Comparison of ENCODE assay signal across 23 cellular contexts in genomic region chr11:20208622-20209090, GRCh38. TPM values are rescaled to one million over a fixed set of nuclear protein-coding genes. Genes with fewer than 3 reads are reported as not detected.
DNase-seq lines count a peak whose midpoint lies in the region; ATAC-seq and TF ChIP-seq lines count a peak whose summit lies in the region.
"Had no signal": no experiment of that assay in that cellular context is flagged by ENCODE, and none has a peak within 500 bp of the region (broad histone marks: within the 10 kb centered on the region; RNA-seq: fewer than 3 reads in every experiment).

No MANE protein-coding gene starts in this region.

- no peaks in the 10 kb centered on the region for H3K9me2 ChIP-seq in SK-N-SH

- H3F3A ChIP-seq in smooth muscle cell (ENCODE audit: low read depth) (no peaks in the 10 kb centered on the region), SK-N-SH (replicated peaks; ENCODE audit: insufficient read depth) (no peaks in the 10 kb centered on the region)

- H3K4ac ChIP-seq in H9 (ENCODE audit: low read depth, low read length): no peak overlapping the region
- H3K4ac ChIP-seq in neuronal stem cell (ENCODE audit: low read length): no peak overlapping the region

- no peak overlapping the region for H3K27ac ChIP-seq in H9 (ENCODE audit: insufficient read length, low read depth, low read length)
- H3K27ac ChIP-seq in ectodermal cell (ENCODE audit: insufficient read depth, low read depth, low read length, poor library complexity, severe bottlenecking): peak overlapping the region; percentile 76
- H3K27ac ChIP-seq in iPS-20b (ENCODE audit: low read length): no peak overlapping the region
- peak overlapping the region; percentile 96 for H3K27ac ChIP-seq in neuronal stem cell (replicated peaks; ENCODE audit: low read length)
- no peak overlapping the region for H3K27ac ChIP-seq in smooth muscle cell (ENCODE audit: low read depth)
- H3K27ac ChIP-seq in SK-N-SH (ENCODE audit: low read depth in 2 of 2, low read length in 1 of 2): no peak overlapping the region
- H3K27ac ChIP-seq: A549 had no signal

- peaks cover 64% of the 10 kb centered on the region for H3K27me3 ChIP-seq in H9 (ENCODE audit: insufficient read depth, low read length)
- H3K27me3 ChIP-seq in ectodermal cell (ENCODE audit: control insufficient read depth, insufficient read depth, low read length, poor library complexity, severe bottlenecking): peaks cover 23% of the 10 kb centered on the region
- H3K27me3 ChIP-seq in iPS-20b (ENCODE audit: insufficient read depth, low read length): peaks cover 93% of the 10 kb centered on the region
- H3K27me3 ChIP-seq in neuronal stem cell (ENCODE audit: control insufficient read depth in 3 of 3, insufficient read depth in 3 of 3, low read depth in 1 of 3, low read length in 3 of 3): peaks cover 0 to 74% (median 0%) of the 10 kb centered on the region in 3 experiments
- H3K27me3 ChIP-seq in smooth muscle cell (ENCODE audit: low read depth): peaks cover 47% of the 10 kb centered on the region
- H3K27me3 ChIP-seq in SK-N-SH (ENCODE audit: insufficient read depth): peaks cover 3% of the 10 kb centered on the region; the same call in 1 of the 2 replicates

- TF ChIP-seq CTCF in H9 (conservative IDR thresholded peaks at IDR 0.05) (no peak; the same call in 2 of the 3 replicates), smooth muscle cell (IDR thresholded peaks at IDR 0.05; ENCODE audit: borderline replicate concordance, insufficient read depth, poor library complexity, severe bottlenecking) (no peak), SK-N-SH (IDR thresholded peaks at IDR 0.05) (no peak)

- H3K36me3 ChIP-seq in ectodermal cell (ENCODE audit: control insufficient read depth, insufficient read depth, low read length): no peaks in the 10 kb centered on the region
- H3K36me3 ChIP-seq in iPS-20b (ENCODE audit: insufficient read depth, low read depth, low read length): no peaks in the 10 kb centered on the region
- H3K36me3 ChIP-seq in neuronal stem cell (replicated peaks in 1 of 2; ENCODE audit: control insufficient read depth in 2 of 2, insufficient read depth in 2 of 2, low read length in 2 of 2): no peaks in the 10 kb centered on the region
- no peaks in the 10 kb centered on the region for H3K36me3 ChIP-seq in smooth muscle cell (ENCODE audit: low read depth)
- H3K36me3 ChIP-seq in SK-N-SH (replicated peaks in 1 of 2; ENCODE audit: control insufficient read depth in 1 of 2, insufficient read depth in 2 of 2, low read length in 1 of 2): no peaks in the 10 kb centered on the region

- ATAC-seq in GM18505 (IDR thresholded peaks at IDR 0.05; ENCODE audit: unreplicated experiment): no peak
- ATAC-seq in HG03442 (IDR thresholded peaks at IDR 0.05; ENCODE audit: unreplicated experiment): no peak
- ATAC-seq: GM12878, K562, Right ventricle myocardium inferior had no signal

- no peak overlapping the region for H3T11ph ChIP-seq in H9 (ENCODE audit: low read length)

- H3K18ac ChIP-seq in H9 (ENCODE audit: insufficient read length, low read depth, low read length) (no peak overlapping the region), neuronal stem cell (ENCODE audit: low read length) (peak overlapping the region; percentile 71)

- H3K14ac ChIP-seq in H9 (ENCODE audit: insufficient read depth, low read length): no peak overlapping the region
- no peak overlapping the region for H3K14ac ChIP-seq in neuronal stem cell (ENCODE audit: low read length)

- H4K5ac ChIP-seq in H9 (ENCODE audit: insufficient read length, low read depth, low read length): no peak overlapping the region

- H3K23me2 ChIP-seq in H9 (ENCODE audit: insufficient read length, low read depth, low read length, poor library complexity, severe bottlenecking): peaks cover 5% of the 10 kb centered on the region

- H3K9ac ChIP-seq in H9 (ENCODE audit: extremely low read depth, insufficient read length, low read length) (no peak overlapping the region), iPS-20b (ENCODE audit: low read depth, low read length) (no peak overlapping the region), neuronal stem cell (ENCODE audit: low read depth, low read length, poor library complexity) (no peak overlapping the region), smooth muscle cell (ENCODE audit: low read depth) (no peak overlapping the region), SK-N-SH (no peak overlapping the region)

- H2BK120ac ChIP-seq in H9 (ENCODE audit: low read depth, low read length, poor library complexity, severe bottlenecking) (no peak overlapping the region), neuronal stem cell (ENCODE audit: low read depth, low read length) (no peak overlapping the region)

- peaks cover 96% of the 10 kb centered on the region for H3K27me3 Mint-ChIP-seq in H9 (ENCODE audit: low read depth)

- H3K23ac ChIP-seq in H9 (ENCODE audit: insufficient read length, low read depth, low read length) (no peak overlapping the region), neuronal stem cell (ENCODE audit: low read depth, low read length, poor library complexity) (no peak overlapping the region)

- no peak overlapping the region for H2AK5ac ChIP-seq in H9 (ENCODE audit: insufficient read length, low read length)
- H2AK5ac ChIP-seq in neuronal stem cell (ENCODE audit: low read depth, low read length): no peak overlapping the region

- no CpG with 5 or more reads among the region's 16 CpGs for WGBS in H9 (ENCODE audit: extremely low coverage, insufficient read length, low lambda C conversion rate)
- WGBS in ectodermal cell, 2 experiments: 4 to 5% methylated on average over 16 of the region's 16 CpGs
- WGBS in neuronal stem cell (ENCODE audit: extremely low coverage in 2 of 2, insufficient read length in 2 of 2, insufficient replicate concordance in 1 of 2), 2 donors: no CpG with 5 or more reads among the region's 16 CpGs
- WGBS in smooth muscle cell (ENCODE audit: low lambda C conversion rate): 16% methylated on average over 16 of the region's 16 CpGs
- 79% methylated on average over 16 of the region's 16 CpGs for WGBS in SK-N-SH (ENCODE audit: low lambda C conversion rate)

- H4K20me1 ChIP-seq in H9 (ENCODE audit: control insufficient read depth, insufficient read depth, insufficient read length) (no peaks in the 10 kb centered on the region), smooth muscle cell (ENCODE audit: low read depth) (no peaks in the 10 kb centered on the region), SK-N-SH (ENCODE audit: insufficient read depth) (no peaks in the 10 kb centered on the region)

- no peak overlapping the region for H2BK20ac ChIP-seq in H9 (ENCODE audit: low read depth, low read length, poor library complexity, severe bottlenecking)

- CTCF ChIA-PET in SK-N-SH (lab: Yijun Ruan, JAX): no interaction called here

- H3K79me1 ChIP-seq in H9 (ENCODE audit: insufficient read depth, low read depth, low read length, poor library complexity, severe bottlenecking) (no peaks in the 10 kb centered on the region), neuronal stem cell (ENCODE audit: low read depth, low read length) (no peaks in the 10 kb centered on the region)

- peak overlapping the region; percentile 50 to 74; a peak in 3 of 5 replicates for H3K4me3 Mint-ChIP-seq in H9
- H3K4me3 Mint-ChIP-seq: CD4-positive, alpha-beta T cell had no signal

- no peak overlapping the region for H2BK15ac ChIP-seq in H9 (ENCODE audit: low read depth, low read length)
- no peak overlapping the region for H2BK15ac ChIP-seq in neuronal stem cell (ENCODE audit: low read length)

- TF ChIP-seq RAD21 in SK-N-SH (IDR thresholded peaks at IDR 0.05; ENCODE audit: low read length): no peak

- H3K9me3 Mint-ChIP-seq in H9: peaks cover 2 to 12% of the 10 kb centered on the region in 2 experiments; a peak in 4 of 5 replicates
- H3K9me3 Mint-ChIP-seq: CD4-positive, alpha-beta T cell had no signal

- POLR2A ChIA-PET in SK-N-SH (lab: Yijun Ruan, JAX): no interaction called here

- H3K9me3 ChIP-seq in H9 (ENCODE audit: control insufficient read depth, low read depth, low read length) (no peaks in the 10 kb centered on the region), ectodermal cell (ENCODE audit: control insufficient read depth, low read length) (no peaks in the 10 kb centered on the region), iPS-20b (ENCODE audit: insufficient read depth, low read depth, low read length) (peaks cover 7% of the 10 kb centered on the region; the same call in 1 of the 2 replicates), neuronal stem cell (replicated peaks in 1 of 2; ENCODE audit: control insufficient read depth in 2 of 2, insufficient read depth in 1 of 2, low read depth in 1 of 2, low read length in 2 of 2) (no peaks in the 10 kb centered on the region), smooth muscle cell (replicated peaks; ENCODE audit: low read depth) (no peaks in the 10 kb centered on the region), SK-N-SH (no peaks in the 10 kb centered on the region)
- H3K9me3 ChIP-seq: A549, Caco-2 had no signal

- H3K4me3 ChIP-seq in ectodermal cell (ENCODE audit: insufficient read depth, low read depth, low read length) (no peak overlapping the region), iPS-20b (ENCODE audit: low read length) (peak overlapping the region; percentile 51), neuronal stem cell (ENCODE audit: low read length in 2 of 2) (no peak overlapping the region), smooth muscle cell (no peak overlapping the region), SK-N-SH (ENCODE audit: low read depth in 2 of 2, low read length in 1 of 2) (no peak overlapping the region)
- H3K4me3 ChIP-seq: A549, GM12878, K562 had no signal

- no peaks in the 10 kb centered on the region for H3K36me3 Mint-ChIP-seq in H9 (ENCODE audit: insufficient read depth in 1 of 3, low read depth in 3 of 3)

- DNase-seq in H9: peak; percentile 57
- peak; percentile 87 for DNase-seq in neuronal stem cell (ENCODE audit: low spot score)
- no peak for DNase-seq in smooth muscle cell (lab: John Stamatoyannopoulos, UW; ENCODE audit: unreplicated experiment)
- no peak for DNase-seq in SK-N-SH
- DNase-seq: Caco-2; CD4-positive, alpha-beta T cell; NCI-H1092 treated with DMSO at 0.1 percent for 48 hours; NCI-H146; NCI-H2029 treated with DMSO at 0.1 percent for 48 hours; NCI-H2171; NCI-H69 had no signal

- no peak overlapping the region for H3K56ac ChIP-seq in H9 (ENCODE audit: insufficient read length, low read depth, low read length)

- no peak overlapping the region for H2AFZ ChIP-seq in H9 (ENCODE audit: low read length)
- H2AFZ ChIP-seq in neuronal stem cell (ENCODE audit: low read length): peak overlapping the region; percentile 58
- H2AFZ ChIP-seq in smooth muscle cell (ENCODE audit: low read depth): no peak overlapping the region
- no peak overlapping the region for H2AFZ ChIP-seq in SK-N-SH (ENCODE audit: low read depth)

- H4K91ac ChIP-seq in H9 (ENCODE audit: insufficient read length, low read depth, low read length) (no peak overlapping the region), neuronal stem cell (ENCODE audit: low read depth, low read length, poor library complexity) (no peak overlapping the region)

- H3K4me1 ChIP-seq in H9 (ENCODE audit: insufficient read depth, low read length): 0 out of 2 replicates have a peak, but pooled peaks cover 4% of the 10 kb centered on the region
- peaks cover 16% of the 10 kb centered on the region for H3K4me1 ChIP-seq in ectodermal cell (ENCODE audit: control insufficient read depth, insufficient read depth, low read length)
- H3K4me1 ChIP-seq in iPS-20b (ENCODE audit: insufficient read depth, low read length): peaks cover 9% of the 10 kb centered on the region; the same call in 1 of the 2 replicates
- H3K4me1 ChIP-seq in neuronal stem cell (ENCODE audit: control insufficient read depth in 2 of 2, insufficient read depth in 1 of 2, low read depth in 1 of 2, low read length in 2 of 2): peaks cover 5 to 26% of the 10 kb centered on the region in 2 donors
- peaks cover 28% of the 10 kb centered on the region for H3K4me1 ChIP-seq in smooth muscle cell (ENCODE audit: low read depth)
- no peaks in the 10 kb centered on the region for H3K4me1 ChIP-seq in SK-N-SH (ENCODE audit: control insufficient read depth in 1 of 2, insufficient read depth in 2 of 2, low read depth in 1 of 2, low read length in 1 of 2)
- H3K4me1 ChIP-seq: A549, Caco-2 had no signal

- peaks cover 26 to 30% of the 10 kb centered on the region in 2 experiments for H3K4me1 Mint-ChIP-seq in H9

- no peak for TF ChIP-seq EP300 in SK-N-SH (IDR thresholded peaks at IDR 0.05; ENCODE audit: borderline replicate concordance in 1 of 2, low read depth in 1 of 2, low read length in 1 of 2)

- H3K4me2 ChIP-seq in H9 (ENCODE audit: insufficient read depth, insufficient read length, low read length): peak overlapping the region; percentile 70
- H3K4me2 ChIP-seq in neuronal stem cell (ENCODE audit: insufficient read depth, low read length, poor library complexity, severe bottlenecking): peak overlapping the region; percentile 12
- H3K4me2 ChIP-seq in smooth muscle cell: no peak overlapping the region
- no peak overlapping the region for H3K4me2 ChIP-seq in SK-N-SH
- H3K4me2 ChIP-seq: A549 had no signal

- H2BK5ac ChIP-seq in H9 (ENCODE audit: insufficient read length, low read length): no peak overlapping the region
- no peak overlapping the region for H2BK5ac ChIP-seq in neuronal stem cell (ENCODE audit: low read length)

- H4K8ac ChIP-seq in H9 (replicated peaks; ENCODE audit: insufficient read length, low read depth, low read length) (no peak overlapping the region), neuronal stem cell (ENCODE audit: low read depth, low read length) (no peak overlapping the region)

- H2BK12ac ChIP-seq in H9 (ENCODE audit: insufficient read length, low read depth, low read length): no peak overlapping the region
- no peak overlapping the region for H2BK12ac ChIP-seq in neuronal stem cell (ENCODE audit: low read length)

- no peak for TF ChIP-seq POLR2A in GM18505 (IDR thresholded peaks at IDR 0.05; ENCODE audit: borderline replicate concordance, extremely low read depth, insufficient read depth, insufficient read length)

- no peak overlapping the region for H3K27ac Mint-ChIP-seq in H9
- H3K27ac Mint-ChIP-seq: CD4-positive, alpha-beta T cell had no signal

- no peaks in the 10 kb centered on the region for H3K79me2 ChIP-seq in H9 (ENCODE audit: insufficient read depth, low read length)
- H3K79me2 ChIP-seq in smooth muscle cell (ENCODE audit: low read depth): no peaks in the 10 kb centered on the region
- H3K79me2 ChIP-seq in SK-N-SH (ENCODE audit: insufficient read depth): no peaks in the 10 kb centered on the region

RNA-seq across cellular contexts. Expression of gene DBX1, which starts 48.4 kb away (rescaled TPM):
- total RNA-seq in H9 (2021) (0.15 TPM in 1 of 2 replicates, not detected in the other), smooth muscle cell (not detected in 2 replicates)
- 5.7 TPM for polyA plus RNA-seq in ectodermal cell (2013, experiment 1 of 4)
- 6.5 TPM for polyA plus RNA-seq in ectodermal cell (2013, experiment 2 of 4)
- polyA plus RNA-seq in ectodermal cell (2013, experiment 3 of 4): 12.6 TPM
- 10.0 TPM for polyA plus RNA-seq in ectodermal cell (2013, experiment 4 of 4)
- polyA plus RNA-seq in neuronal stem cell (2013, experiment 1 of 2): 0.39 TPM
- polyA plus RNA-seq in neuronal stem cell (2013, experiment 2 of 2): 0.43 TPM
- polyA plus RNA-seq in smooth muscle cell (not detected in 2 replicates), SK-N-SH (2012; rRNA removed) (not detected in 2 replicates)
- polyA plus RNA-seq in SK-N-SH (2012; cell fraction: cytosol; rRNA removed): not detected in 2 replicates
- polyA plus RNA-seq in SK-N-SH (2012; cell fraction: nucleus; rRNA removed): not detected in 2 replicates
- total RNA-seq: Caco-2, Daoy, GM12878, H4, K562, Right ventricle myocardium inferior, SK-MEL-5 had no signal
- polyA plus RNA-seq: A549, BJ, GM12878, K562 had no signal

Comparison
In these comparisons a context has a peak if more than half of its experiments do, and no peak if none do; other contexts are left out.
1. DNase-seq: peak in H9 (single experiment) and neuronal stem cell (single experiment); none in smooth muscle cell (single experiment) and SK-N-SH (single experiment).
2. H3K27ac ChIP-seq: peak in ectodermal cell (single experiment) and neuronal stem cell (single experiment); none in H9 (single experiment), iPS-20b (single experiment), smooth muscle cell (single experiment) and SK-N-SH (0 of 2).
3. H3K4me2 ChIP-seq: peak in H9 (single experiment) and neuronal stem cell (single experiment); none in smooth muscle cell (single experiment) and SK-N-SH (single experiment).